ENCODE assay signal across 11 cellular contexts in genomic region chr12:73076760-73077159, GRCh38.
"Had no signal": no experiment of that assay in that cellular context is flagged by ENCODE, and none has a peak within 500 bp of the region (broad histone marks: within the 10 kb centered on the region; RNA-seq: fewer than 3 reads in every experiment).

No MANE protein-coding gene starts in this region.

- H3K4me1 ChIP-seq: HAP-1 had no signal

- H3K9ac ChIP-seq: GM23248 had no signal

- H2AFZ ChIP-seq: GM23248, GM23338 had no signal

- ATAC-seq: GM23338, HCT116 had no signal

- H3K4me3 ChIP-seq: GM23248, GM23338, HAP-1 had no signal

- H3K36me3 ChIP-seq: HAP-1 had no signal

- H3K9me3 ChIP-seq: HAP-1 had no signal

- H3K4me2 ChIP-seq: GM23338 had no signal

- H3K27ac ChIP-seq: GM23248 had no signal

- DNase-seq: GM23248, GOT3, H7, H9, HCEC 1CT, HFFc6 had no signal

- FAIRE-seq: H1, H54 had no signal
